Comparison of ENCODE assay signal across 24 cellular contexts in the genomic region with DNA sequence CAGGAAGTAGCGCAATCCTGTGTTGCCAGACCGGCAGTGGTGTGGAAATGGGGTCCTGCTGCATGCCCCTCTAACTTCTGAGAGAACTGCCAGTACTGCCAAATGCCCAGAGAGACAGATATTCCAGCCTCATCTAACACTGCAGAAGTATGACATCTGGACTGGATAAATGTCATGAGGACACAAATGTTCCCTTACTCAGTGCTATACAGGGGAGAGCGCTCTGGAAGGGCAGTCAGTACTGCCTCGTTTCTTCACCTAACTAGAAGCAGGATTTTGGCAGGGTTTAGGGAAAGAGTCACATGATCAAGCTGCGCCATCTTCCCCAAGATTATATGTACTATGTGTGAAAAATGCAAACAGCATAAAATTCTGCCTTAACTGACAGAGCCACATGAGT. TPM values are rescaled to one million over a fixed set of nuclear protein-coding genes. Genes with fewer than 3 reads are reported as not detected.
DNase-seq lines count a peak whose midpoint lies in the region; ATAC-seq, FAIRE-seq and TF ChIP-seq lines count a peak whose summit lies in the region.
"Had no signal": no experiment of that assay in that cellular context is flagged by ENCODE, and none has a peak within 500 bp of the region (broad histone marks: within the 10 kb centered on the region; RNA-seq: fewer than 3 reads in every experiment).

No MANE protein-coding gene starts in this region.

- H3K56ac ChIP-seq in H1 (replicated peaks; ENCODE audit: insufficient read length, low read depth, low read length) = no peak overlapping the region

- POLR2A ChIA-PET in HCT116 (lab: Charles Lee) = no interaction called here
- POLR2A ChIA-PET in H1 (lab: Charles Lee; ENCODE audit: partially characterized antibody) = no interaction called here

- H2BK20ac ChIP-seq in H1 (ENCODE audit: low read length) = no peak overlapping the region

- no peak for FAIRE-seq in H1 (lab: Jason Lieb, UNC)
- FAIRE-seq: D721Med, GM18507 had no signal

- TF ChIP-seq EP300 in H1 (IDR thresholded peaks at IDR 0.05; ENCODE audit: borderline replicate concordance in 1 of 2, low read depth in 2 of 2, low read length in 2 of 2) = no peak

- H3K9me2 ChIP-seq in HCT116 (ENCODE audit: insufficient read depth) = no peaks in the 10 kb centered on the region

- intact Hi-C loops in Right ventricle myocardium superior (cut with DNase I) (no loop called here), HCT116 (cut with micrococcal nuclease) (no loop called here), dorsolateral prefrontal cortex (cut with DNase I) (no loop called here)

- H3K79me2 ChIP-seq in HCT116 (ENCODE audit: insufficient read depth, low read length) (peaks cover 61% of the 10 kb centered on the region), H1 (ENCODE audit: control insufficient read depth in 1 of 2, insufficient read depth in 2 of 2, low read length in 2 of 2) (peaks cover 5 to 58% of the 10 kb centered on the region in 2 experiments; a peak in 3 of 4 replicates)

- peak overlapping the region; percentile 21 for H3K27ac Mint-ChIP-seq in stimulated activated effector memory CD8-positive, alpha-beta T cell treated with anti-CD3 and anti-CD28 coated beads, Interleukin-12 subunit alpha, Interleukin-12 subunit beta, amount 100 ng/mL, for 72 hours
- H3K27ac Mint-ChIP-seq: HFFc6 had no signal

- H4K5ac ChIP-seq in H1 (ENCODE audit: insufficient read length, low read depth, low read length) = no peak overlapping the region

- H2BK120ac ChIP-seq in H1 (replicated peaks; ENCODE audit: low read depth, low read length) = no peak overlapping the region

- no peak overlapping the region for H3K4me3 Mint-ChIP-seq in stimulated activated effector memory CD8-positive, alpha-beta T cell treated with anti-CD3 and anti-CD28 coated beads, Interleukin-12 subunit alpha, Interleukin-12 subunit beta, amount 100 ng/mL, for 72 hours
- H3K4me3 Mint-ChIP-seq: CD4-positive, CD25-positive, alpha-beta regulatory T cell; H9; HFFc6 had no signal

- H3K36me3 Mint-ChIP-seq in stimulated activated effector memory CD8-positive, alpha-beta T cell treated with anti-CD3 and anti-CD28 coated beads, Interleukin-12 subunit alpha, Interleukin-12 subunit beta, amount 100 ng/mL, for 72 hours = peaks cover 88% of the 10 kb centered on the region

- peaks cover 8% of the 10 kb centered on the region for H3K4me1 Mint-ChIP-seq in stimulated activated effector memory CD8-positive, alpha-beta T cell treated with anti-CD3 and anti-CD28 coated beads, Interleukin-12 subunit alpha, Interleukin-12 subunit beta, amount 100 ng/mL, for 72 hours
- H3K4me1 Mint-ChIP-seq: H9 had no signal

- BruUV-seq in HCT116 (replicated peaks; lab: Mats Ljungman, UMichigan) = no TSS peak

- H3K36me3 ChIP-seq in right atrium auricular region (peaks cover 36% of the 10 kb centered on the region), HCT116 (ENCODE audit: control insufficient read depth in 1 of 2, insufficient read depth in 2 of 2, low read length in 2 of 2) (peaks cover 38 to 49% of the 10 kb centered on the region in 2 experiments), H1 (ENCODE audit: control insufficient read depth in 2 of 4, insufficient read depth in 4 of 4, low read length in 3 of 4) (peaks cover 17 to 49% (median 34%) of the 10 kb centered on the region in 4 experiments)

- no peak overlapping the region for H3K23ac ChIP-seq in H1 (ENCODE audit: insufficient read length)

- ATAC-seq in Right ventricle myocardium superior (ENCODE audit: poor library complexity) (peak; percentile 56), HCT116 (no peak)
- no peak for ATAC-seq in stimulated activated effector memory CD8-positive, alpha-beta T cell treated with anti-CD3 and anti-CD28 coated beads, Interleukin-12 subunit alpha, Interleukin-12 subunit beta, amount 100 ng/mL, for 72 hours

- no peak overlapping the region for H2BK12ac ChIP-seq in H1 (ENCODE audit: low read depth, low read length)

- TF ChIP-seq RAD21 in HCT116 (IDR thresholded peaks at IDR 0.05; ENCODE audit: low read depth) = no peak
- no peak for TF ChIP-seq RAD21 in H1 (IDR thresholded peaks at IDR 0.05 in 1 of 2, conservative IDR thresholded peaks at IDR 0.05 in 1 of 2; ENCODE audit: low read depth in 2 of 2, low read length in 2 of 2)

- H3K23me2 ChIP-seq in H1 (ENCODE audit: low read depth, low read length) = no peaks in the 10 kb centered on the region

- H2BK5ac ChIP-seq in H1 (ENCODE audit: low read depth, low read length) = peak overlapping the region; percentile 12; the same call in 1 of the 2 replicates

- no peak overlapping the region for H3K9ac ChIP-seq in HCT116 (ENCODE audit: low read length)
- H3K9ac ChIP-seq in H1 (replicated peaks in 1 of 4; ENCODE audit: extremely low read depth in 1 of 4, low read depth in 3 of 4, low read length in 3 of 4) = no peak overlapping the region
- H3K9ac ChIP-seq: KMS-11 had no signal

- RAD21 ChIA-PET in HCT116 (lab: Charles Lee; ENCODE audit: low non-redundant PET in 1 of 2, low total read pairs in 2 of 2, uncharacterized antibody in 2 of 2, unreplicated experiment in 2 of 2) = no interaction called here

- no peak overlapping the region for H2AK5ac ChIP-seq in H1 (ENCODE audit: low read depth, low read length)

- H3K14ac ChIP-seq in H1 (ENCODE audit: insufficient read length) = no peak overlapping the region

- no peak overlapping the region for H3K4ac ChIP-seq in H1 (replicated peaks; ENCODE audit: insufficient read length, low read depth, low read length)

- H4K20me1 ChIP-seq in HCT116 (ENCODE audit: insufficient read depth) = peaks cover 12% of the 10 kb centered on the region; the same call in 1 of the 2 replicates
- peaks cover 19 to 20% of the 10 kb centered on the region in 2 experiments for H4K20me1 ChIP-seq in H1 (replicated peaks in 1 of 2; ENCODE audit: control insufficient read depth in 1 of 2, insufficient read depth in 2 of 2, low read length in 2 of 2)

- H2AFZ ChIP-seq in HCT116 (ENCODE audit: low read depth, low read length, poor library complexity, severe bottlenecking) (no peak overlapping the region), H1 (ENCODE audit: low read length) (no peak overlapping the region)
- H2AFZ ChIP-seq: PC-9 had no signal

- H3K27ac ChIP-seq in right atrium auricular region = no peak overlapping the region
- no peak overlapping the region for H3K27ac ChIP-seq in HCT116 (ENCODE audit: low read depth, low read length)
- no peak overlapping the region for H3K27ac ChIP-seq in H1 (ENCODE audit: low read depth, low read length)
- H3K27ac ChIP-seq in dorsolateral prefrontal cortex = no peak overlapping the region
- H3K27ac ChIP-seq: KMS-11, PC-9 had no signal

- TF ChIP-seq CTCF in right atrium auricular region (IDR thresholded peaks at IDR 0.05) (no peak), HCT116 (IDR thresholded peaks at IDR 0.05 in 2 of 3, conservative IDR thresholded peaks at IDR 0.05 in 1 of 3; ENCODE audit: borderline replicate concordance in 1 of 3, insufficient read depth in 1 of 3, low read depth in 2 of 3, low read length in 2 of 3) (no peak), H1 (IDR thresholded peaks at IDR 0.05; ENCODE audit: control extremely low read depth in 1 of 3, insufficient read depth in 1 of 3, low read depth in 1 of 3, low read length in 3 of 3) (no peak), dorsolateral prefrontal cortex (IDR thresholded peaks at IDR 0.05 in 54 of 56, conservative IDR thresholded peaks at IDR 0.05 in 2 of 56; ENCODE audit: low read depth in 1 of 56, partially characterized antibody in 56 of 56) (no peak)

- H3K27me3 ChIP-seq in right atrium auricular region (no peaks in the 10 kb centered on the region), HCT116 (ENCODE audit: insufficient read depth, low read length) (no peaks in the 10 kb centered on the region), H1 (replicated peaks in 1 of 4; ENCODE audit: control insufficient read depth in 3 of 4, extremely low read depth in 1 of 4, insufficient read depth in 3 of 4, low read length in 3 of 4) (no peaks in the 10 kb centered on the region), dorsolateral prefrontal cortex (no peaks in the 10 kb centered on the region)

- TF ChIP-seq POLR2A in HCT116 (IDR thresholded peaks at IDR 0.05; ENCODE audit: borderline replicate concordance, extremely low read depth, insufficient read depth, insufficient read length) (no peak), H1 (IDR thresholded peaks at IDR 0.05; ENCODE audit: control extremely low read depth in 1 of 2, low read depth in 2 of 2, low read length in 2 of 2) (no peak)

- H2BK15ac ChIP-seq in H1 (ENCODE audit: low read length) = no peak overlapping the region

- no peak for DNase-seq in Right ventricle myocardium superior
- no peak for DNase-seq in right atrium auricular region (ENCODE audit: low spot score)
- DNase-seq in HCT116 (ENCODE audit: low read depth, low spot score) = no peak
- DNase-seq in H1 (ENCODE audit: low read depth in 1 of 2, low spot score in 2 of 2) = no peak
- no peak for DNase-seq in stimulated activated effector memory CD8-positive, alpha-beta T cell treated with anti-CD3 and anti-CD28 coated beads, Interleukin-12 subunit alpha, Interleukin-12 subunit beta, amount 100 ng/mL, for 72 hours (ENCODE audit: low spot score in 2 of 2)
- DNase-seq in dorsolateral prefrontal cortex = no peak
- DNase-seq in NOMO-1 treated with DMSO at 0.1 percent for 48 hours (lab: John Stamatoyannopoulos, UW; ENCODE audit: unreplicated experiment) = no peak
- DNase-seq: 8988T; ACHN; CD4-positive, CD25-positive, alpha-beta regulatory T cell; H9; HFFc6; IMR-90; MM.1S; NCI-H2029; NCI-H446 treated with DMSO at 0.1 percent for 48 hours; NCI-H526; NCI-H82; NK-92 treated with Interleukin-12 subunit alpha and Interleukin-12 subunit beta, amount 100 ng/mL, for 24 hours; PC-9; SHP77 had no signal

- no peaks in the 10 kb centered on the region for H3K9me3 Mint-ChIP-seq in stimulated activated effector memory CD8-positive, alpha-beta T cell treated with anti-CD3 and anti-CD28 coated beads, Interleukin-12 subunit alpha, Interleukin-12 subunit beta, amount 100 ng/mL, for 72 hours
- H3K9me3 Mint-ChIP-seq: CD4-positive, CD25-positive, alpha-beta regulatory T cell; H9 had no signal

- CTCF ChIA-PET in HCT116 (lab: Charles Lee) = no interaction called here
- CTCF ChIA-PET in H1 (lab: Charles Lee; ENCODE audit: partially characterized antibody) = interaction anchor here (1.1 kb wide), 1 partner anchor 148 kb away, joined by 3 read pairs; no protein-coding TSS in a partner anchor

- H3K4me3 ChIP-seq in right atrium auricular region (no peak overlapping the region), HCT116 (replicated peaks in 1 of 2; ENCODE audit: low read depth in 1 of 2, low read length in 2 of 2) (no peak overlapping the region), H1 (ENCODE audit: extremely low read depth in 1 of 4, insufficient read depth in 2 of 4, low read depth in 3 of 4, low read length in 4 of 4) (no peak overlapping the region), dorsolateral prefrontal cortex (no peak overlapping the region)
- H3K4me3 ChIP-seq: PC-9 had no signal

- no peak overlapping the region for H3K18ac ChIP-seq in H1 (ENCODE audit: extremely low read depth, low read length)

- H3K4me2 ChIP-seq in HCT116 (ENCODE audit: low read length) (no peak overlapping the region), H1 (ENCODE audit: insufficient read depth in 1 of 2, low read depth in 2 of 2, low read length in 2 of 2) (no peak overlapping the region)
- H3K4me2 ChIP-seq: KMS-11, PC-9 had no signal

- no peak overlapping the region for H4K91ac ChIP-seq in H1 (replicated peaks; ENCODE audit: insufficient read length, low read length)

- H3K79me1 ChIP-seq in H1 (ENCODE audit: low read depth, low read length) = peaks cover 14% of the 10 kb centered on the region

- no peaks in the 10 kb centered on the region for H3K9me3 ChIP-seq in right atrium auricular region
- H3K9me3 ChIP-seq in HCT116 (ENCODE audit: control insufficient read depth in 1 of 2, insufficient read depth in 1 of 2, low read depth in 1 of 2, low read length in 2 of 2) = no peaks in the 10 kb centered on the region
- H3K9me3 ChIP-seq in H1 (ENCODE audit: insufficient read depth in 2 of 2, low read depth in 1 of 2, low read length in 1 of 2) = no peaks in the 10 kb centered on the region

- no peak overlapping the region for H4K8ac ChIP-seq in H1 (ENCODE audit: extremely low read depth, insufficient read depth, low read length)

- 78% methylated on average over 5 of the region's 5 CpGs; no CpG with 5 or more reads in 1 of the 2 experiments for WGBS in H1 (ENCODE audit: extremely low coverage in 1 of 2, insufficient coverage in 1 of 2, insufficient read length in 1 of 2, insufficient replicate concordance in 2 of 2, low coverage in 1 of 2, low lambda C conversion rate in 2 of 2, missing lambda C conversion rate in 1 of 2), 2 experiments

- H3K4me1 ChIP-seq in right atrium auricular region = peaks cover 0 to 21% of the 10 kb centered on the region in 2 donors
- 0 out of 4 replicates have a peak, but pooled peaks cover 0 to 2% of the 10 kb centered on the region in 2 experiments for H3K4me1 ChIP-seq in HCT116 (ENCODE audit: control insufficient read depth in 1 of 2, insufficient read depth in 2 of 2, low read length in 2 of 2)
- peaks cover 0 to 14% (median 10%) of the 10 kb centered on the region in 4 experiments; a peak in 4 of 7 replicates for H3K4me1 ChIP-seq in H1 (replicated peaks in 1 of 4; ENCODE audit: control insufficient read depth in 3 of 4, insufficient read depth in 4 of 4, low read length in 3 of 4)

RNA-seq across cellular contexts. Expression of gene B4GALT5, which starts 59.8 kb away (rescaled TPM):
- total RNA-seq in Right ventricle myocardium superior = 39.6 TPM
- total RNA-seq in right atrium auricular region = 10 to 100 TPM; 17.7 to 24.4 TPM
- 92.5 TPM for total RNA-seq in HCT116 (2021; ENCODE audit: unreplicated experiment)
- polyA plus RNA-seq in HCT116 (2012) = 39.5 and 44.4 TPM in 2 replicates
- 73.5 and 75.4 TPM in 2 replicates for total RNA-seq in H1 (2021; fragmentation: NEBNext Ultra II Directional; extraction: Animal tissue kit (Norgen Biotek cat#: 25700))
- polyA plus RNA-seq in H1 (2011; rRNA removed) = 39.1 and 46.5 TPM in 2 replicates
- polyA plus RNA-seq in H1 (2011; cell fraction: cytosol; rRNA removed) = 43.0 TPM
- polyA plus RNA-seq in H1 (2011; cell fraction: nucleus; rRNA removed) = 26.3 TPM
- 41.6 to 48.4 TPM (median 44.5 TPM) in 4 replicates for polyA plus RNA-seq in H1 (2012, experiment 1 of 2)
- 24.7 TPM for polyA plus RNA-seq in H1 (2012, experiment 2 of 2)
- polyA plus RNA-seq in H1 (2013, experiment 1 of 2) = 57.2 TPM
- 71.0 TPM for polyA plus RNA-seq in H1 (2013, experiment 2 of 2)
- polyA minus RNA-seq in H1 (2011; rRNA and poly(A)+ RNA removed) = 59.0 and 69.0 TPM in 2 replicates
- polyA minus RNA-seq in H1 (2011; cell fraction: cytosol; rRNA and poly(A)+ RNA removed) = 36.1 TPM
- 20.6 TPM for polyA minus RNA-seq in H1 (2011; cell fraction: nucleus; rRNA and poly(A)+ RNA removed)
- 10 to 100 TPM; 24.2 to 52.0 (median 37.1) TPM for total RNA-seq in dorsolateral prefrontal cortex
